In genomic region chr13:39341238-39341637, GRCh38 we compare ENCODE assay signal across 25 cellular contexts.
"Had no signal": no experiment of that assay in that cellular context is flagged by ENCODE, and none has a peak within 500 bp of the region (broad histone marks: within the 10 kb centered on the region; RNA-seq: fewer than 3 reads in every experiment).

No MANE protein-coding gene starts in this region.

- H3K9me3 ChIP-seq: breast epithelium, lower lobe of right lung, ovary, thyroid gland, upper lobe of right lung had no signal

- FAIRE-seq: colon, TTC549 had no signal

- H3K4me1 ChIP-seq: breast epithelium, foreskin keratinocyte, lower lobe of right lung, thyroid gland, upper lobe of right lung had no signal

- ATAC-seq: activated CD4-positive, alpha-beta T cell treated with anti-CD3 and anti-CD28 coated beads for 36 hours; activated T-cell treated with anti-CD3 and anti-CD28 coated beads, Interleukin-2, amount 50 U/mL, for 4 hours; foreskin keratinocyte; left lobe of liver; lower lobe of right lung; right cardiac atrium; upper lobe of right lung had no signal

- DNase-seq: activated B cell treated with CpG ODN at 0.5 μM for 24 hours; activated CD4-positive, alpha-beta T cell treated with anti-CD3 and anti-CD28 coated beads for 36 hours; activated CD4-positive, alpha-beta T cell treated with anti-CD3 and anti-CD28 coated beads, Interleukin-2, amount 50 U/mL, for 4 hours; activated CD8-positive, alpha-beta memory T cell treated with anti-CD3 and anti-CD28 coated beads for 24 hours; activated CD8-positive, alpha-beta memory T cell treated with anti-CD3 and anti-CD28 coated beads, Interleukin-2, amount 50 U/mL, for 4 hours; activated naive CD4-positive, alpha-beta T cell treated with anti-CD3 and anti-CD28 coated beads for 36 hours; activated naive CD8-positive, alpha-beta T cell treated with anti-CD3 and anti-CD28 coated beads, Interleukin-2, amount 10 ng/mL, durations not matched to agents 7 days and 5 days; activated T-cell treated with anti-CD3 and anti-CD28 coated beads, Interleukin-2, amount 50 U/mL, for 4 hours; amniotic stem cell; effector memory CD4-positive, alpha-beta T cell; foreskin keratinocyte; immature natural killer cell; lower lobe of right lung; mesendoderm; naive B cell; ovary; right cardiac atrium; stimulated activated CD4-positive, alpha-beta T cell treated with anti-CD3 and anti-CD28 coated beads, Interleukin-12 subunit alpha, Interleukin-12 subunit beta, amount 100 ng/mL, for 4 hours; substantia nigra; thyroid gland; upper lobe of right lung had no signal

- H3K27ac ChIP-seq: breast epithelium, foreskin keratinocyte, lower lobe of right lung, ovary, thyroid gland, upper lobe of right lung had no signal

- H3K4me3 ChIP-seq: breast epithelium, lower lobe of right lung, ovary, thyroid gland, upper lobe of right lung had no signal

- H3K36me3 ChIP-seq: breast epithelium, lower lobe of right lung, ovary, thyroid gland, upper lobe of right lung had no signal

- H3K27me3 ChIP-seq: breast epithelium, foreskin keratinocyte, ovary, thyroid gland, upper lobe of right lung had no signal
